Comparison of ENCODE assay signal across 1 cellular context in genomic region chr18:3297025-3297984, GRCh38.
A peak's percentile ranks its signal among the peaks of the same experiment; 100 is the strongest.
TF ChIP-seq lines count a peak whose summit lies in the region.

No MANE protein-coding gene starts in this region.

TF ChIP-seq in K562, 482 proteins besides CTCF, POLR2A, EP300 and RAD21 (continued from another document):
- peak; percentile 26; the same call in 1 of the 2 replicates for TF ChIP-seq ZNF592 (IDR thresholded peaks at IDR 0.05)
- TF ChIP-seq MAX (CRISPR knock-in tag; IDR thresholded peaks at IDR 0.05): peak; percentile 83
- no peak for TF ChIP-seq PML (IDR thresholded peaks at IDR 0.05; ENCODE audit: low read length)
- TF ChIP-seq EHMT2 (IDR thresholded peaks at IDR 0.05): peak; percentile 76; the same call in 1 of the 2 replicates
- TF ChIP-seq CBX5 (IDR thresholded peaks at IDR 0.05; ENCODE audit: borderline replicate concordance, low read depth): peak; percentile 28; the same call in 1 of the 2 replicates
- TF ChIP-seq CREM (IDR thresholded peaks at IDR 0.05; ENCODE audit: low read depth): peak; percentile 74
- peak; percentile 52 for TF ChIP-seq PHF20 (IDR thresholded peaks at IDR 0.05; ENCODE audit: partially characterized antibody)
- TF ChIP-seq, protein P1, sequence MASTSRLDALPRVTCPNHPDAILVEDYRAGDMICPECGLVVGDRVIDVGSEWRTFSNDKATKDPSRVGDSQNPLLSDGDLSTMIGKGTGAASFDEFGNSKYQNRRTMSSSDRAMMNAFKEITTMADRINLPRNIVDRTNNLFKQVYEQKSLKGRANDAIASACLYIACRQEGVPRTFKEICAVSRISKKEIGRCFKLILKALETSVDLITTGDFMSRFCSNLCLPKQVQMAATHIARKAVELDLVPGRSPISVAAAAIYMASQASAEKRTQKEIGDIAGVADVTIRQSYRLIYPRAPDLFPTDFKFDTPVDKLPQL (IDR thresholded peaks at IDR 0.05; ENCODE audit: extremely low read depth, insufficient read length): no peak
- no peak for TF ChIP-seq ZNF354B (CRISPR knock-in tag; IDR thresholded peaks at IDR 0.05)
- no peak for TF ChIP-seq ZNF134 (CRISPR knock-in tag; conservative IDR thresholded peaks at IDR 0.05)
- peak; percentile 93 for TF ChIP-seq SAP30 (IDR thresholded peaks at IDR 0.05; ENCODE audit: borderline replicate concordance, insufficient read depth, low read depth, low read length, poor library complexity, severe bottlenecking)
- no peak for TF ChIP-seq CBFA2T2 (conservative IDR thresholded peaks at IDR 0.05)
- TF ChIP-seq RFX5 (IDR thresholded peaks at IDR 0.05; ENCODE audit: low read depth, low read length): no peak
TF ChIP-seq in K562: peak in this region for 133.
